ENCODE assay signal across 11 cellular contexts in the genomic region with DNA sequence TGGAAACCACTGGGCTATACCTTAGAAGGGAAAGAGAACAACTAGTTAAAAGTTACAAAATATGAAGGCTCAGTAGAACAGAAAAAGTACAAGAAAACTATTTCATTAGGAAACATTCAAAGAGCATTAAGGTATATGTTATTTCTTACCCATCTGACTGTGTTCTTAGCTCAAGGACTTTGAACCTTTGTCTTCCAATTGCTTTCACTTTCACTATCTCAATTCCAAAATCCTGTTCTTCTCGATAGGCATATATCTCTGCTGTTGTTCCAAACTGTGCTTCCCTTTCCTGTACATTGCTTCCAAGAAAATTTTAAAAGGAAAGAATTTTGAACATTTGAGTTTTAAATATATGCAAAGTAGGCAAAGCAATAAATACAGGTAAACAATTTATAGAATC. TPM values are rescaled to one million over a fixed set of nuclear protein-coding genes. Genes with fewer than 3 reads are reported as not detected.
A peak's percentile ranks its signal among the peaks of the same experiment; 100 is the strongest.
DNase-seq lines count a peak whose midpoint lies in the region; ATAC-seq, FAIRE-seq and TF ChIP-seq lines count a peak whose summit lies in the region.
"Had no signal": no experiment of that assay in that cellular context is flagged by ENCODE, and none has a peak within 500 bp of the region (broad histone marks: within the 10 kb centered on the region; RNA-seq: fewer than 3 reads in every experiment).

No MANE protein-coding gene starts in this region.

- H3K27me3 ChIP-seq in ACC112 (ENCODE audit: insufficient read depth, low read length): no peaks in the 10 kb centered on the region
- no peaks in the 10 kb centered on the region for H3K27me3 ChIP-seq in adrenal gland
- H3K27me3 ChIP-seq in mononuclear cell (ENCODE audit: insufficient read depth, low read length): no peaks in the 10 kb centered on the region

- WGBS in adrenal gland, 4 donors: 32 to 45% (median 40%) methylated on average over 1 of the region's 1 CpG

- TF ChIP-seq POLR2A in adrenal gland (IDR thresholded peaks at IDR 0.05): no peak

- H3K9me3 ChIP-seq in adrenal gland (replicated peaks in 1 of 3) (no peaks in the 10 kb centered on the region), mononuclear cell (ENCODE audit: low read depth, low read length) (no peaks in the 10 kb centered on the region)

- no peak for DNase-seq in GM19239 (ENCODE audit: insufficient read length, low spot score)
- no peak for DNase-seq in adrenal gland
- DNase-seq in UCSD-AML1 (lab: John Stamatoyannopoulos, UW; ENCODE audit: unreplicated experiment): no peak
- DNase-seq in medulla oblongata (ENCODE audit: extremely low spot score): no peak
- no peak for DNase-seq in NCI-H146 (lab: John Stamatoyannopoulos, UW)
- DNase-seq: glutamatergic neuron, NCI-H1048, NCI-H82 had no signal

- peak; percentile 39 for FAIRE-seq in GM19239 (lab: Jason Lieb, UNC)

- ATAC-seq in HG03139 (IDR thresholded peaks at IDR 0.05; ENCODE audit: unreplicated experiment): no peak

- peaks cover 7% of the 10 kb centered on the region for H3K4me1 ChIP-seq in ACC112 (ENCODE audit: control insufficient read depth, insufficient read depth, low read length, unreplicated experiment)
- H3K4me1 ChIP-seq in adrenal gland (replicated peaks in 1 of 2): peaks cover 2 to 16% of the 10 kb centered on the region in 2 donors
- peaks cover 59% of the 10 kb centered on the region for H3K4me1 ChIP-seq in mononuclear cell (ENCODE audit: insufficient read depth, low read length)

- H3K27ac ChIP-seq in ACC112 (ENCODE audit: low read depth, low read length): 0 out of 2 replicates have a peak overlapping the region, but pooled peaks have one; percentile 10
- peak overlapping the region; percentile 46 to 80 (median 72) for H3K27ac ChIP-seq in adrenal gland

- H3K36me3 ChIP-seq in ACC112 (ENCODE audit: insufficient read depth, low read length) (peaks cover 16% of the 10 kb centered on the region), adrenal gland (replicated peaks in 1 of 2) (peaks cover 0 to 65% of the 10 kb centered on the region in 2 donors)

- intact Hi-C loops in adrenal gland (cut with DNase I): no loop called here

- no peak for TF ChIP-seq CTCF in adrenal gland (IDR thresholded peaks at IDR 0.05)

- H3K79me2 ChIP-seq in ACC112 (ENCODE audit: control insufficient read depth, insufficient read depth, low read length, unreplicated experiment): peaks cover 16% of the 10 kb centered on the region

- H3K4me3 ChIP-seq in ACC112 (ENCODE audit: low read depth, low read length) (peak overlapping the region; percentile 42; the same call in 1 of the 2 replicates), adrenal gland (peak overlapping the region in 1 of 4 donors; percentile 22), mononuclear cell (ENCODE audit: low read length) (peak overlapping the region; percentile 5)

- no peak overlapping the region for H2AFZ ChIP-seq in ACC112 (ENCODE audit: low read length, unreplicated experiment)

RNA-seq across cellular contexts. Expression of a gene that starts 6.9 kb away (rescaled TPM):
- total RNA-seq in adrenal gland (10 to 100 TPM; 25.3 to 62.6 (median 50.6) TPM), mononuclear cell (456 TPM)
- 10 to 100 TPM; 24.8 to 32.3 (median 28.8) TPM for polyA plus RNA-seq in adrenal gland

RNA-seq across cellular contexts. Expression of a gene that starts 45.9 kb away (rescaled TPM):
- total RNA-seq in adrenal gland (10 to 100 TPM in 6 of 8 donors, 1 to 10 TPM in 2; 8.4 to 21.4 (median 16.6) TPM), mononuclear cell (29.6 TPM)
- 10 to 100 TPM in 1 of 3 donors, 1 to 10 TPM in 2; 8.9 to 32.9 (median 9.4) TPM for polyA plus RNA-seq in adrenal gland
